10 cellular contexts compared by ENCODE assay signal in the genomic region with DNA sequence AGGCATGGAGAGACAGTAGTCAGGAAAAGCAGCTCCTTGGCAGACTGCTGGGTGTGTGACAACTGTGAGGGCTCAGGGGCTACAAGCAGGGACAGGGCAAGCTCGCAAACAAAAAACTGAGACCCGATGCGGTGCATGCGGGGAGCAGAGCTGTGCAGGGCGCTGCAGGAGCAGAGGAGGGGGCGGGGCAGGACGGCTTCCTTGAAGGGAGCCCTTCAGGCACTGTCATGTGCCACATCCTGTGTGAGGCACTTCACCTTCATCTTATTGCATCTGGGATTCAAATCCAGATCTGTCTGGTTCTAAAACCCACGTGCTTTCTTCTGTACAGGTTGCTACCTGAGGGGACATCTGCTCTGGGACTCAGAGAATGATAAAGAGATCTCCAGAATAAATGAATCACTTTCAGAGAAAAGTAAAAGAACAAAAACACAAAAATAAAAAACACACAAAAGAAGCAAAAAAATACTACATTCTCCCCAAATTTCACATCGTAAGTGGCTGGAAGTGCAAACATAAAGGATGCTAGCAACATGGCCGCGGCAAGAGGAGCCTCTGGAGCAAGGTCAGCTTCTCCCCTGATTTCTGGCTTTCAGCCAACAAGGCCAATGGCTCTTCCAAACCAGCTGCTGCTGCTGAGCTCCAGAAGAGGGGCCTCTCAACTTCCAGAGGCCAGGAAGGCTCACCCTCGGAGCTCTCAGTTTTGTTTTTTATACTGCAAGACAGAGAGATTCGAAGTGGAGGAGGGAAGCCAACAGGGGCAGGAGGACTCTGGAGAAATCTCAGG. TPM values are rescaled to one million over a fixed set of nuclear protein-coding genes. Genes with fewer than 3 reads are reported as not detected.
DNase-seq lines count a peak whose midpoint lies in the region; ATAC-seq lines count a peak whose summit lies in the region.
"Had no signal": no experiment of that assay in that cellular context is flagged by ENCODE, and none has a peak within 500 bp of the region (broad histone marks: within the 10 kb centered on the region; RNA-seq: fewer than 3 reads in every experiment).

No MANE protein-coding gene starts in this region.

- intact Hi-C loops in activated naive CD4-positive, alpha-beta T cell treated with anti-CD3 and anti-CD28 coated beads for 36 hours (cut with micrococcal nuclease): loop anchor here (1.0 to 2.0 kb wide), 2 partner anchors 74 to 224 kb away; no protein-coding TSS in a partner anchor

- no peaks in the 10 kb centered on the region for H3K9me3 Mint-ChIP-seq in activated naive CD4-positive, alpha-beta T cell treated with anti-CD3 and anti-CD28 coated beads for 36 hours

- H3K4me1 Mint-ChIP-seq in activated naive CD4-positive, alpha-beta T cell treated with anti-CD3 and anti-CD28 coated beads for 36 hours (ENCODE audit: low read depth): peaks cover 19% of the 10 kb centered on the region

- CTCF ChIA-PET in activated naive CD4-positive, alpha-beta T cell treated with anti-CD3 and anti-CD28 coated beads for 36 hours (lab: Charles Lee): interaction anchor here (0.6 to 14.3 kb wide), 18 partner anchors 15 to 373 kb away, joined by 3 to 510 read pairs (median 5); partner anchors contain the start of genes LYRM9 and NOS2

- ATAC-seq in GM18520 (IDR thresholded peaks at IDR 0.05; ENCODE audit: unreplicated experiment): no peak

- H3K27me3 Mint-ChIP-seq in activated naive CD4-positive, alpha-beta T cell treated with anti-CD3 and anti-CD28 coated beads for 36 hours (ENCODE audit: low read depth): no peaks in the 10 kb centered on the region

- H3K36me3 Mint-ChIP-seq in activated naive CD4-positive, alpha-beta T cell treated with anti-CD3 and anti-CD28 coated beads for 36 hours (ENCODE audit: low read depth): peaks cover 1% of the 10 kb centered on the region

- no peak overlapping the region for H3K4me3 Mint-ChIP-seq in activated naive CD4-positive, alpha-beta T cell treated with anti-CD3 and anti-CD28 coated beads for 36 hours

- peak; percentile 59 for DNase-seq in NCI-H748 (lab: John Stamatoyannopoulos, UW; ENCODE audit: unreplicated experiment)
- no peak for DNase-seq in NCI-H748 treated with DMSO at 0.1 percent for 48 hours (lab: John Stamatoyannopoulos, UW)
- peak; percentile 17 to 52 for DNase-seq in SHP77 (lab: John Stamatoyannopoulos, UW)
- DNase-seq in activated naive CD4-positive, alpha-beta T cell treated with anti-CD3 and anti-CD28 coated beads for 36 hours: peak; percentile 81
- DNase-seq in stimulated activated CD4-positive, alpha-beta T cell treated with anti-CD3 and anti-CD28 coated beads, Interleukin-4, amount 100 ng/mL, for 24 hours: peak; percentile 25
- DNase-seq in NCI-H1930 (lab: John Stamatoyannopoulos, UW): no peak
- no peak for DNase-seq in amygdala (lab: John Stamatoyannopoulos, UW)
- DNase-seq: NCI-H2081 treated with DMSO at 0.1 percent for 48 hours, stomach had no signal

- H3K27ac Mint-ChIP-seq in activated naive CD4-positive, alpha-beta T cell treated with anti-CD3 and anti-CD28 coated beads for 36 hours: no peak overlapping the region

RNA-seq across cellular contexts. Expression of gene LYRM9, which starts 14.2 kb away (rescaled TPM):
- 1 to 10 TPM; 5.3 to 6.9 TPM for total RNA-seq in activated naive CD4-positive, alpha-beta T cell treated with anti-CD3 and anti-CD28 coated beads for 36 hours

Comparison
In these comparisons a context has a peak if more than half of its experiments do, and no peak if none do; other contexts are left out.
1. DNase-seq: peak in NCI-H748 (single experiment), SHP77 (2 of 2), activated naive CD4-positive, alpha-beta T cell treated with anti-CD3 and anti-CD28 coated beads for 36 hours (single experiment) and stimulated activated CD4-positive, alpha-beta T cell treated with anti-CD3 and anti-CD28 coated beads, Interleukin-4, amount 100 ng/mL, for 24 hours (single experiment); none in NCI-H748 treated with DMSO at 0.1 percent for 48 hours (single experiment), NCI-H1930 (0 of 2) and amygdala (0 of 56).